Comparison of ENCODE assay signal across 9 cellular contexts in the genomic region with DNA sequence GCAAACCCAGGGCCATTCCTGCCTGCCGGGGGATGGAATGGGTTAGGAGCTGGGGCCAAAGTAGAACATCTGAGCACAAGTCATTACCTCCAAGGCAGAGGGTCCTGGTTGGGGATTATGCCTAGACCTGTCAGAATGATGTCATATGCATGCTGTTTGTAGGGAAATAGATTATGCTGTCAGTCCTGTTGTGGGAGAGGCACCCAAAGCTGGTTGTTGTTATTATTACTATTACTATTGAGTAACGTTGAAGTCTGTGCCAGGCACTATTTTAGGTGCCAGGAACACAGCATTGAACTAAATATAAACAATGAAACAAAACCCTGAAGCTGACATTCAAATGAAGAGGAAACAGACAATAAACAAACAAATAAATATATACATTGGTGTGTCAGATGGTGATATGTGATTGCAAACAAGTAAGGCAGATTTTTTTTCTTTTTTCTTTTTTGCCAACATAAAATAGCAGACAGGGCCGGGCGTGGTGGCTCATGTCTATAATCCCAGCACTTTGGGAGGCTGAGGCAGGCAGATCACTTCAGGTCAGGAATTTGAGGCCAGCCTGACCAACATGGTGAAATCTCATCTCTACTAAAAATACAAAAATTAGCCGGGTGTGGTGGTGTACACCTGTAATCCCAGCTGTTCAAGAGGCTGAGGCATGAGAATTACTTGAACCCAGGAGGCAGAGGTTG. TPM values are rescaled to one million over a fixed set of nuclear protein-coding genes. Genes with fewer than 3 reads are reported as not detected.
A peak's percentile ranks its signal among the peaks of the same experiment; 100 is the strongest.
DNase-seq lines count a peak whose midpoint lies in the region; ATAC-seq and TF ChIP-seq lines count a peak whose summit lies in the region.
"Had no signal": no experiment of that assay in that cellular context is flagged by ENCODE, and none has a peak within 500 bp of the region (broad histone marks: within the 10 kb centered on the region; RNA-seq: fewer than 3 reads in every experiment).

No MANE protein-coding gene starts in this region.

- no peak for DNase-seq in Karpas-422
- DNase-seq in coronary artery (ENCODE audit: low spot score) = no peak
- no peak for DNase-seq in osteoblast (ENCODE audit: insufficient read length, low spot score, missing footprints)
- DNase-seq in stimulated activated CD8-positive, alpha-beta memory T cell treated with anti-CD3 and anti-CD28 coated beads, Interleukin-4, amount 100 ng/mL, for 48 hours = no peak
- DNase-seq: occipital lobe had no signal

- H3K9me2 ChIP-seq in Karpas-422 (replicated peaks; ENCODE audit: insufficient read depth, low read length) = no peaks in the 10 kb centered on the region

- H3K4me2 ChIP-seq in BLaER1 treated with 17β-estradiol and CSF1 and Interleukin-3, amounts not matched to agents 10 nM and 100 nM = peak overlapping the region; percentile 94 to 100 (median 99)
- H3K4me2 ChIP-seq in Karpas-422 (ENCODE audit: low read depth, low read length, poor library complexity, severe bottlenecking) = peak overlapping the region; percentile 91
- peak overlapping the region; percentile 88 for H3K4me2 ChIP-seq in osteoblast (ENCODE audit: insufficient read depth, low read length)

- peaks cover 0 to 16% (median 2%) of the 10 kb centered on the region in 11 experiments; a peak in 4 of 22 replicates for H3K36me3 ChIP-seq in BLaER1 treated with 17β-estradiol and CSF1 and Interleukin-3, amounts not matched to agents 10 nM and 100 nM
- H3K36me3 ChIP-seq in Karpas-422 (ENCODE audit: insufficient read depth, low read length) (0 out of 2 replicates have a peak, but pooled peaks cover 2% of the 10 kb centered on the region), osteoblast (ENCODE audit: insufficient read depth, low read length) (peaks cover 9% of the 10 kb centered on the region)

- no peak overlapping the region for H3K27ac ChIP-seq in BLaER1 treated with 17β-estradiol and CSF1 and Interleukin-3, amounts not matched to agents 10 nM and 100 nM
- H3K27ac ChIP-seq in Karpas-422 (ENCODE audit: low read length) (no peak overlapping the region), coronary artery (peak overlapping the region; percentile 85 to 95), osteoblast (ENCODE audit: low read depth, low read length) (peak overlapping the region; percentile 51)

- H3K9me3 ChIP-seq in BLaER1 treated with 17β-estradiol and CSF1 and Interleukin-3, amounts not matched to agents 10 nM and 100 nM (replicated peaks in 1 of 11) = no peaks in the 10 kb centered on the region
- H3K9me3 ChIP-seq in Karpas-422 (ENCODE audit: low read length) (no peaks in the 10 kb centered on the region), osteoblast (ENCODE audit: low read depth, low read length) (no peaks in the 10 kb centered on the region)

- no peak for TF ChIP-seq CTCF in coronary artery (IDR thresholded peaks at IDR 0.05)
- no peak for TF ChIP-seq CTCF in osteoblast (IDR thresholded peaks at IDR 0.05; ENCODE audit: extremely low read depth, low read depth, low read length)

- ATAC-seq in HG03025 (IDR thresholded peaks at IDR 0.05; ENCODE audit: low FRiP score, unreplicated experiment) (no peak), GM18517 (IDR thresholded peaks at IDR 0.05; ENCODE audit: unreplicated experiment) (no peak), HG03342 (IDR thresholded peaks at IDR 0.05; ENCODE audit: unreplicated experiment) (no peak)

- peaks cover 0 to 4% (median 0%) of the 10 kb centered on the region in 11 experiments; a peak in 2 of 22 replicates for H4K20me1 ChIP-seq in BLaER1 treated with 17β-estradiol and CSF1 and Interleukin-3, amounts not matched to agents 10 nM and 100 nM
- no peaks in the 10 kb centered on the region for H4K20me1 ChIP-seq in Karpas-422 (ENCODE audit: insufficient read depth, low read depth, low read length)
- H4K20me1 ChIP-seq in osteoblast (ENCODE audit: insufficient read depth, low read length) = peaks cover 8% of the 10 kb centered on the region

- H3K9ac ChIP-seq in BLaER1 treated with 17β-estradiol and CSF1 and Interleukin-3, amounts not matched to agents 10 nM and 100 nM = peak overlapping the region in 3 of 11 experiments; percentile 83 to 88 (median 85); a peak in 5 of 22 replicates
- peak overlapping the region; percentile 92 for H3K9ac ChIP-seq in Karpas-422 (ENCODE audit: low read length)

- peak overlapping the region in 3 of 10 experiments; percentile 79 to 85 (median 80); a peak in 1 of 20 replicates for H3K4me3 ChIP-seq in BLaER1 treated with 17β-estradiol and CSF1 and Interleukin-3, amounts not matched to agents 10 nM and 100 nM
- H3K4me3 ChIP-seq in Karpas-422 (ENCODE audit: low read length) = peak overlapping the region; percentile 96
- peak overlapping the region; percentile 80 for H3K4me3 ChIP-seq in coronary artery
- H3K4me3 ChIP-seq in osteoblast (ENCODE audit: insufficient read depth, low read length) = peak overlapping the region; percentile 89

- H3K79me2 ChIP-seq in Karpas-422 (ENCODE audit: low read length) = peaks cover 60% of the 10 kb centered on the region
- peaks cover 45% of the 10 kb centered on the region for H3K79me2 ChIP-seq in osteoblast (ENCODE audit: insufficient read depth, low read length)

- peaks cover 0 to 29% (median 16%) of the 10 kb centered on the region in 11 experiments; a peak in 15 of 22 replicates for H3K27me3 ChIP-seq in BLaER1 treated with 17β-estradiol and CSF1 and Interleukin-3, amounts not matched to agents 10 nM and 100 nM
- H3K27me3 ChIP-seq in Karpas-422 (ENCODE audit: low read length) (no peaks in the 10 kb centered on the region), osteoblast (ENCODE audit: insufficient read depth, low read length) (no peaks in the 10 kb centered on the region)

- peaks cover 37 to 61% (median 53%) of the 10 kb centered on the region in 10 experiments for H3K4me1 ChIP-seq in BLaER1 treated with 17β-estradiol and CSF1 and Interleukin-3, amounts not matched to agents 10 nM and 100 nM
- H3K4me1 ChIP-seq in Karpas-422 (ENCODE audit: low read length) (peaks cover 23% of the 10 kb centered on the region), osteoblast (ENCODE audit: insufficient read depth, low read length) (peaks cover 22% of the 10 kb centered on the region)

- H2AFZ ChIP-seq in Karpas-422 (ENCODE audit: low read length) = no peak overlapping the region
- no peak overlapping the region for H2AFZ ChIP-seq in osteoblast (ENCODE audit: low read length)

RNA-seq across cellular contexts. Expression of a gene that starts 2.0 kb away (rescaled TPM):
- 36.1 and 86.7 TPM in 2 replicates for total RNA-seq in Karpas-422 (2014; rRNA removed; shearing (Covaris generic); ENCODE audit: low replicate concordance)
- 31.8 and 32.4 TPM in 2 replicates for total RNA-seq in osteoblast

RNA-seq across cellular contexts. Expression of a gene that starts 15.2 kb away (rescaled TPM):
- 82.1 and 110 TPM in 2 replicates for total RNA-seq in Karpas-422 (2014; rRNA removed; shearing (Covaris generic); ENCODE audit: low replicate concordance)
- total RNA-seq in osteoblast = 74.3 and 98.4 TPM in 2 replicates

RNA-seq across cellular contexts. Expression of a gene that starts 26.4 kb away (rescaled TPM):
- total RNA-seq in Karpas-422 (2014; rRNA removed; shearing (Covaris generic); ENCODE audit: low replicate concordance) = 44.8 and 53.4 TPM in 2 replicates
- 37.1 and 39.1 TPM in 2 replicates for total RNA-seq in osteoblast

RNA-seq across cellular contexts. Expression of a gene that starts 29.9 kb away (rescaled TPM):
- total RNA-seq in Karpas-422 (2014; rRNA removed; shearing (Covaris generic); ENCODE audit: low replicate concordance) = 228 and 279 TPM in 2 replicates
- total RNA-seq in osteoblast = 43.0 and 43.4 TPM in 2 replicates

RNA-seq across cellular contexts. Expression of a gene that starts 37.2 kb away (rescaled TPM):
- 522 and 655 TPM in 2 replicates for total RNA-seq in Karpas-422 (2014; rRNA removed; shearing (Covaris generic); ENCODE audit: low replicate concordance)
- total RNA-seq in osteoblast = 273 and 286 TPM in 2 replicates

Comparison
In these comparisons a context has a peak if more than half of its experiments do, and no peak if none do; other contexts are left out.
1. H3K27ac ChIP-seq: peak in coronary artery (2 of 2) and osteoblast (single experiment); none in BLaER1 treated with 17β-estradiol and CSF1 and Interleukin-3, amounts not matched to agents 10 nM and 100 nM (0 of 11) and Karpas-422 (single experiment).
2. Peak in every context shown above with its lines, with median percentiles within 50 percentile points of each other: H3K4me2 ChIP-seq.